12 cellular contexts compared by ENCODE assay signal in the genomic region with DNA sequence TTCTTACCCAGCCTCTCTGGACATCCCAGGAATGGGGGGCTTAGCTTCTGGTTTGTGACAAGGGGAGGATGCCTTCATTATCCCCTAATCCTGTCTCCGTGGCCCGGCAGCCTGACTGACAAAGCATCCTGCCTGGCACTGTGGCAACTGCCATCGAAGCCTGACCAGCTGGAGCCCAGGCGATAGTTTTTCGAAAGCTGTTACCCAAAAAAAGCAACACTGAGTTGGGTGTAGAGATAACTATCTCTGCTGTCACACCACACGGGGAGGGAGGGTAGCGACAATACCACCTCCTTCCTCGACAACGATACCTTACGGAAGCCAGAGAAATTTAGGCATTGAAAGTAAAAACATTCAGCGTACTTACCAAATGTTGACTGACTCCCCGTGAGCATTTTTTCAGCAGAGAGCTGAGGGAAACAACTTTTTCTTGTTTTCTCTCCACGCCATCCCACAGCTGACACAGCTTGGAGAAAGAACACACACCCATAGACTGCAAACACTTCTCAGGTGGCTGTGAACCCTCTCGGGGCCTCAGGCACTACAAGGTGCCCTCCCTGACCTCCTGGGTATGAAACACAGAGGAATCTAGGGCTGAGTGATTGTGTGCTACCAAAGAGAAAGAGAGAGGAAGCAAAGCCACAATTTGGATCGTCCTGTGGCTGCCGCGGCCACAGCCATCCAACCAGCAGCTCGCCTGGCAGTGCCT.
DNase-seq lines count a peak whose midpoint lies in the region; ATAC-seq, FAIRE-seq and TF ChIP-seq lines count a peak whose summit lies in the region.
"Had no signal": no experiment of that assay in that cellular context is flagged by ENCODE, and none has a peak within 500 bp of the region (broad histone marks: within the 10 kb centered on the region; RNA-seq: fewer than 3 reads in every experiment).

No MANE protein-coding gene starts in this region.

- peaks cover 59% of the 10 kb centered on the region for H3K4me1 Mint-ChIP-seq in activated T-helper 17 cell treated with anti-CD3 and anti-CD28 coated beads, Interleukin-2, amount 50 U/mL, for 72 hours
- H3K4me1 Mint-ChIP-seq in naive thymus-derived CD4-positive, alpha-beta T cell: peaks cover 52 to 97% (median 82%) of the 10 kb centered on the region in 7 donors
- peaks cover 35% of the 10 kb centered on the region for H3K4me1 Mint-ChIP-seq in nephron progenitor cell

- TF ChIP-seq CTCF in right lobe of liver (IDR thresholded peaks at IDR 0.05) (no peak), HepG2 (CRISPR knock-in tag; IDR thresholded peaks at IDR 0.05) (no peak), upper lobe of right lung (IDR thresholded peaks at IDR 0.05) (no peak), nephron progenitor cell (IDR thresholded peaks at IDR 0.05) (no peak), foreskin fibroblast (IDR thresholded peaks at IDR 0.05; ENCODE audit: low read depth, low read length) (no peak)

- H3K27ac ChIP-seq in right lobe of liver: no peak overlapping the region
- no peak overlapping the region for H3K27ac ChIP-seq in HepG2 (ENCODE audit: extremely low read length, insufficient read depth, low read length)
- H3K27ac ChIP-seq in naive thymus-derived CD4-positive, alpha-beta T cell (ENCODE audit: low read depth, low read length): peak overlapping the region; percentile 68
- peak overlapping the region; percentile 60 for H3K27ac ChIP-seq in upper lobe of right lung

- H3K36me3 ChIP-seq in right lobe of liver (no peaks in the 10 kb centered on the region), HepG2 (replicated peaks in 1 of 2; ENCODE audit: control insufficient read depth in 1 of 2, insufficient read depth in 2 of 2, low read length in 2 of 2) (no peaks in the 10 kb centered on the region), upper lobe of right lung (no peaks in the 10 kb centered on the region)
- no peaks in the 10 kb centered on the region for H3K36me3 ChIP-seq in naive thymus-derived CD4-positive, alpha-beta T cell (ENCODE audit: control insufficient read depth in 2 of 3, insufficient read depth in 3 of 3, low read length in 3 of 3)

- in situ Hi-C loops in HepG2 (cut with HindIII; ENCODE audit: extremely low pct_ligation_motif_present, low pct_unique_long_range_greater_than_20kb): no loop called here

- H3K79me2 ChIP-seq in HepG2 (ENCODE audit: insufficient read depth, low read length): no peaks in the 10 kb centered on the region

- H3K4me2 ChIP-seq in HepG2 (ENCODE audit: low read depth, low read length): no peak overlapping the region

- POLR2A ChIA-PET in HepG2 (lab: Yijun Ruan, JAX): no interaction called here
- POLR2A ChIA-PET in naive thymus-derived CD4-positive, alpha-beta T cell (lab: Charles Lee): interaction anchor here (0.7 to 3.5 kb wide), 15 partner anchors 10 to 443 kb away, joined by 3 to 16 read pairs (median 5); no protein-coding TSS in a partner anchor

- no peak for TF ChIP-seq RAD21 in HepG2 (CRISPR knock-in tag; IDR thresholded peaks at IDR 0.05)

- no peaks in the 10 kb centered on the region for H3K36me3 Mint-ChIP-seq in activated T-helper 17 cell treated with anti-CD3 and anti-CD28 coated beads, Interleukin-2, amount 50 U/mL, for 72 hours (ENCODE audit: low read depth)
- peaks cover 0 to 4% (median 0%) of the 10 kb centered on the region in 5 donors for H3K36me3 Mint-ChIP-seq in naive thymus-derived CD4-positive, alpha-beta T cell
- H3K36me3 Mint-ChIP-seq in nephron progenitor cell (ENCODE audit: low read depth): no peaks in the 10 kb centered on the region

- H3K27me3 ChIP-seq in right lobe of liver: no peaks in the 10 kb centered on the region
- peaks cover 2 to 35% of the 10 kb centered on the region in 2 experiments; a peak in 2 of 5 replicates for H3K27me3 ChIP-seq in HepG2 (ENCODE audit: control insufficient read depth in 1 of 2, insufficient read depth in 2 of 2, low read length in 2 of 2)
- H3K27me3 ChIP-seq in naive thymus-derived CD4-positive, alpha-beta T cell (ENCODE audit: control insufficient read depth in 2 of 2, insufficient read depth in 2 of 2, low read length in 2 of 2): no peaks in the 10 kb centered on the region
- no peaks in the 10 kb centered on the region for H3K27me3 ChIP-seq in upper lobe of right lung

- no peak overlapping the region for H2AFZ ChIP-seq in HepG2 (ENCODE audit: low read length)

- FAIRE-seq in HepG2 (lab: Jason Lieb, UNC): no peak
- FAIRE-seq: frontal cortex had no signal

- CTCF ChIA-PET in HepG2 (lab: Yijun Ruan, JAX; ENCODE audit: low intra/inter-chr PET ratio, low total read pairs): no interaction called here
- CTCF ChIA-PET in naive thymus-derived CD4-positive, alpha-beta T cell (lab: Charles Lee): interaction anchor here (1.0 to 3.2 kb wide), 6 partner anchors 9 to 256 kb away, joined by 3 to 17 read pairs (median 6); no protein-coding TSS in a partner anchor

- no peak for TF ChIP-seq POLR2A in right lobe of liver (IDR thresholded peaks at IDR 0.05)
- TF ChIP-seq POLR2A in HepG2 (IDR thresholded peaks at IDR 0.05; ENCODE audit: insufficient read depth in 1 of 2, low read depth in 2 of 2, low read length in 2 of 2): no peak

- DNase-seq in right lobe of liver: no peak
- DNase-seq in HepG2 (ENCODE audit: low spot score): no peak
- peak in 8 of 9 donors; percentile 42 to 73 (median 60) for DNase-seq in naive thymus-derived CD4-positive, alpha-beta T cell
- no peak for DNase-seq in upper lobe of right lung
- no peak for DNase-seq in nephron progenitor cell
- no peak for DNase-seq in foreskin fibroblast
- DNase-seq: NCI-H187 treated with DMSO at 0.1 percent for 48 hours, trophoblast cell had no signal

- H3K9me3 ChIP-seq in right lobe of liver (no peaks in the 10 kb centered on the region), HepG2 (ENCODE audit: low read length) (no peaks in the 10 kb centered on the region), upper lobe of right lung (no peaks in the 10 kb centered on the region)
- H3K9me3 ChIP-seq in naive thymus-derived CD4-positive, alpha-beta T cell (ENCODE audit: control insufficient read depth in 2 of 3, low read length in 3 of 3): no peaks in the 10 kb centered on the region

- H3K27me3 Mint-ChIP-seq in activated T-helper 17 cell treated with anti-CD3 and anti-CD28 coated beads, Interleukin-2, amount 50 U/mL, for 72 hours: no peaks in the 10 kb centered on the region
- H3K27me3 Mint-ChIP-seq in naive thymus-derived CD4-positive, alpha-beta T cell: peaks cover 0 to 13% (median 0%) of the 10 kb centered on the region in 5 donors
- H3K27me3 Mint-ChIP-seq in nephron progenitor cell (ENCODE audit: low read depth, poor library complexity): peaks cover 3% of the 10 kb centered on the region

- no peak for TF ChIP-seq EP300 in HepG2 (IDR thresholded peaks at IDR 0.05; ENCODE audit: low read depth in 2 of 2, low read length in 2 of 2)
- TF ChIP-seq EP300 in HepG2 (CRISPR knock-in tag; IDR thresholded peaks at IDR 0.05; ENCODE audit: borderline replicate concordance): no peak

- H3K9me3 Mint-ChIP-seq in activated T-helper 17 cell treated with anti-CD3 and anti-CD28 coated beads, Interleukin-2, amount 50 U/mL, for 72 hours: no peaks in the 10 kb centered on the region
- no peaks in the 10 kb centered on the region for H3K9me3 Mint-ChIP-seq in naive thymus-derived CD4-positive, alpha-beta T cell
- H3K9me3 Mint-ChIP-seq in nephron progenitor cell: no peaks in the 10 kb centered on the region
- H3K9me3 Mint-ChIP-seq: dendritic cell treated with granulocyte-macrophage colony-stimulating factor and Interleukin-4, amounts not matched to agents 40 ng/mL and 50 ng/mL, for 4 days had no signal

- peak overlapping the region; percentile 89 for H3K4me3 Mint-ChIP-seq in activated T-helper 17 cell treated with anti-CD3 and anti-CD28 coated beads, Interleukin-2, amount 50 U/mL, for 72 hours
- H3K4me3 Mint-ChIP-seq in naive thymus-derived CD4-positive, alpha-beta T cell: peak overlapping the region; percentile 75 to 90 (median 82)
- no peak overlapping the region for H3K4me3 Mint-ChIP-seq in nephron progenitor cell
- H3K4me3 Mint-ChIP-seq: dendritic cell treated with granulocyte-macrophage colony-stimulating factor and Interleukin-4, amounts not matched to agents 40 ng/mL and 50 ng/mL, for 4 days had no signal

- H3K4me1 ChIP-seq in right lobe of liver (no peaks in the 10 kb centered on the region), HepG2 (ENCODE audit: insufficient read depth, low read length) (peaks cover 21% of the 10 kb centered on the region), upper lobe of right lung (peaks cover 7% of the 10 kb centered on the region)
- H3K4me1 ChIP-seq in naive thymus-derived CD4-positive, alpha-beta T cell (ENCODE audit: control insufficient read depth in 2 of 2, insufficient read depth in 2 of 2, low read length in 2 of 2): peaks cover 66 to 67% of the 10 kb centered on the region in 2 donors

- no TSS peak for BruUV-seq in HepG2 (replicated peaks; lab: Mats Ljungman, UMichigan)

- no peaks in the 10 kb centered on the region for H4K20me1 ChIP-seq in HepG2 (ENCODE audit: insufficient read depth, low read length)

- intact Hi-C loops in right lobe of liver (cut with DNase I): no loop called here
- intact Hi-C loops in HepG2 (cut with micrococcal nuclease; ENCODE audit: unreplicated experiment): no loop called here
- intact Hi-C loops in naive thymus-derived CD4-positive, alpha-beta T cell (cut with micrococcal nuclease): loop anchor here (1.0 to 10.0 kb wide), 13 partner anchors 9 to 1156 kb away; partner anchors contain the start of genes ANXA2 (in 1 of the 2), BNIP2 (in 1 of the 2) and ICE2 (in 1 of the 2)
- intact Hi-C loops in upper lobe of right lung (cut with DNase I): no loop called here

- H3K4me3 ChIP-seq in right lobe of liver: no peak overlapping the region
- H3K4me3 ChIP-seq in HepG2 (replicated peaks in 1 of 3; ENCODE audit: insufficient read depth in 1 of 3, low read depth in 2 of 3, low read length in 3 of 3): no peak overlapping the region
- H3K4me3 ChIP-seq in naive thymus-derived CD4-positive, alpha-beta T cell (ENCODE audit: low read length): peak overlapping the region; percentile 51
- no peak overlapping the region for H3K4me3 ChIP-seq in upper lobe of right lung
- H3K4me3 ChIP-seq in foreskin fibroblast (ENCODE audit: low read depth in 1 of 2, low read length in 2 of 2): no peak overlapping the region

- no peak overlapping the region for H3K9ac ChIP-seq in HepG2 (ENCODE audit: insufficient read depth, low read depth, low read length)

- ATAC-seq in right lobe of liver (peak in 3 of 4 donors; percentile 15 to 51 (median 38)), HepG2 (no peak), upper lobe of right lung (peak; percentile 68), GM21360 (IDR thresholded peaks at IDR 0.05; ENCODE audit: unreplicated experiment) (no peak)
- ATAC-seq in activated T-helper 17 cell treated with anti-CD3 and anti-CD28 coated beads, Interleukin-2, amount 50 U/mL, for 72 hours (replicated peaks): peak; percentile 66
- ATAC-seq in naive thymus-derived CD4-positive, alpha-beta T cell: peak; percentile 50

- H3K27ac Mint-ChIP-seq in activated T-helper 17 cell treated with anti-CD3 and anti-CD28 coated beads, Interleukin-2, amount 50 U/mL, for 72 hours: peak overlapping the region; percentile 83
- H3K27ac Mint-ChIP-seq in naive thymus-derived CD4-positive, alpha-beta T cell: peak overlapping the region; percentile 89 to 97 (median 96)
- H3K27ac Mint-ChIP-seq in nephron progenitor cell: no peak overlapping the region
- H3K27ac Mint-ChIP-seq: dendritic cell treated with granulocyte-macrophage colony-stimulating factor and Interleukin-4, amounts not matched to agents 40 ng/mL and 50 ng/mL, for 4 days had no signal

- 69% methylated on average over 15 of the region's 18 CpGs for WGBS in right lobe of liver (ENCODE audit: insufficient coverage, low coverage, low lambda C conversion rate, missing lambda C conversion rate)
- WGBS in HepG2 (ENCODE audit: low lambda C conversion rate): 67% methylated on average over 16 of the region's 18 CpGs

Comparison
In these comparisons a context has a peak if more than half of its experiments do, and no peak if none do; other contexts are left out.
1. ATAC-seq: peak in right lobe of liver (3 of 4), activated T-helper 17 cell treated with anti-CD3 and anti-CD28 coated beads, Interleukin-2, amount 50 U/mL, for 72 hours (single experiment), naive thymus-derived CD4-positive, alpha-beta T cell (single experiment) and upper lobe of right lung (single experiment); none in HepG2 (single experiment) and GM21360 (single experiment).
2. DNase-seq: peak in naive thymus-derived CD4-positive, alpha-beta T cell (8 of 9); none in right lobe of liver (0 of 3), HepG2 (single experiment), upper lobe of right lung (single experiment), nephron progenitor cell (single experiment) and foreskin fibroblast (0 of 2).
3. H3K27ac ChIP-seq: peak in naive thymus-derived CD4-positive, alpha-beta T cell (single experiment) and upper lobe of right lung (single experiment); none in right lobe of liver (0 of 3) and HepG2 (single experiment).
4. intact Hi-C loops: an anchor here in naive thymus-derived CD4-positive, alpha-beta T cell (1.0 to 10.0 kb wide); none called in right lobe of liver, HepG2 and upper lobe of right lung.